ENCODE assay signal across 11 cellular contexts in genomic region chr17:14304876-14305636, GRCh38. TPM values are rescaled to one million over a fixed set of nuclear protein-coding genes. Genes with fewer than 3 reads are reported as not detected.
DNase-seq lines count a peak whose midpoint lies in the region; ATAC-seq and TF ChIP-seq lines count a peak whose summit lies in the region.
"Had no signal": no experiment of that assay in that cellular context is flagged by ENCODE, and none has a peak within 500 bp of the region (broad histone marks: within the 10 kb centered on the region; RNA-seq: fewer than 3 reads in every experiment).

No MANE protein-coding gene starts in this region.

- no peak for TF ChIP-seq POLR2A in right lobe of liver (IDR thresholded peaks at IDR 0.05)

- H3K4me3 Mint-ChIP-seq in activated naive CD8-positive, alpha-beta T cell treated with anti-CD3 and anti-CD28 coated beads, Interleukin-2, amount 50 U/mL, for 24 hours: peak overlapping the region; percentile 30

- no peak for DNase-seq in AG09309 (ENCODE audit: low read depth)
- peak; percentile 16 for DNase-seq in activated naive CD8-positive, alpha-beta T cell treated with anti-CD3 and anti-CD28 coated beads, Interleukin-2, amount 50 U/mL, for 24 hours
- DNase-seq in right lobe of liver: no peak
- no peak for DNase-seq in iPS-NIHi7 (ENCODE audit: extremely low spot score)
- no peak for DNase-seq in activated CD8-positive, alpha-beta memory T cell treated with anti-CD3 and anti-CD28 coated beads for 24 hours
- no peak for DNase-seq in activated gamma-delta T cell (lab: John Stamatoyannopoulos, UW)
- no peak for DNase-seq in RPMI8226
- DNase-seq: NCI-H446 treated with DMSO at 0.1 percent for 48 hours had no signal

- H3K4me3 ChIP-seq in AG09309 (ENCODE audit: control insufficient read depth, low read depth, low read length): peak overlapping the region; percentile 3; the same call in 1 of the 2 replicates
- H3K4me3 ChIP-seq in HEK293 (ENCODE audit: low read depth, low read length): no peak overlapping the region
- peak overlapping the region in 2 of 3 donors; percentile 68 to 86 for H3K4me3 ChIP-seq in right lobe of liver
- H3K4me3 ChIP-seq: thoracic aorta had no signal

- H3K27ac Mint-ChIP-seq in activated naive CD8-positive, alpha-beta T cell treated with anti-CD3 and anti-CD28 coated beads, Interleukin-2, amount 50 U/mL, for 24 hours: no peak overlapping the region

- H3K4me1 Mint-ChIP-seq in activated naive CD8-positive, alpha-beta T cell treated with anti-CD3 and anti-CD28 coated beads, Interleukin-2, amount 50 U/mL, for 24 hours: peaks cover 62% of the 10 kb centered on the region

- CTCF ChIA-PET in HEK293 (lab: Yijun Ruan, JAX): interaction anchor here (1.4 kb wide), 1 partner anchor 711 kb away, joined by 3 read pairs; no protein-coding TSS in a partner anchor

- no peaks in the 10 kb centered on the region for H3K9me3 Mint-ChIP-seq in activated naive CD8-positive, alpha-beta T cell treated with anti-CD3 and anti-CD28 coated beads, Interleukin-2, amount 50 U/mL, for 24 hours

- WGBS in right lobe of liver (ENCODE audit: insufficient coverage, low coverage, low lambda C conversion rate, missing lambda C conversion rate): 54% methylated on average over 11 of the region's 12 CpGs

- H3K9me3 ChIP-seq in HEK293 (ENCODE audit: control insufficient read depth, insufficient read depth, low read depth, low read length) (no peaks in the 10 kb centered on the region), right lobe of liver (no peaks in the 10 kb centered on the region)
- H3K9me3 ChIP-seq: esophagus muscularis mucosa, thoracic aorta had no signal

- H3K4me1 ChIP-seq in HEK293 (ENCODE audit: control insufficient read depth, insufficient read depth, low read length): peaks cover 29% of the 10 kb centered on the region
- H3K4me1 ChIP-seq in right lobe of liver: peaks cover 0 to 32% (median 15%) of the 10 kb centered on the region in 4 donors

- POLR2A ChIA-PET in HEK293 (lab: Yijun Ruan, JAX): no interaction called here

- H3K27me3 Mint-ChIP-seq in activated naive CD8-positive, alpha-beta T cell treated with anti-CD3 and anti-CD28 coated beads, Interleukin-2, amount 50 U/mL, for 24 hours: no peaks in the 10 kb centered on the region

- no peaks in the 10 kb centered on the region for H3K27me3 ChIP-seq in right lobe of liver

- H3K27ac ChIP-seq in HEK293 (ENCODE audit: extremely low read depth, low read depth, low read length) (no peak overlapping the region), right lobe of liver (peak overlapping the region; percentile 89 to 94 (median 93))
- H3K27ac ChIP-seq: esophagus muscularis mucosa, thoracic aorta had no signal

- no peak for TF ChIP-seq CTCF in AG09309 (IDR thresholded peaks at IDR 0.05; ENCODE audit: control insufficient read depth, insufficient read depth, low read depth, low read length, missing control alignments)
- no peak for TF ChIP-seq CTCF in HEK293 (tag by site-specific recombination; IDR thresholded peaks at IDR 0.05)
- no peak for TF ChIP-seq CTCF in right lobe of liver (IDR thresholded peaks at IDR 0.05)

- no peaks in the 10 kb centered on the region for H3K36me3 ChIP-seq in HEK293 (ENCODE audit: control insufficient read depth in 2 of 2, insufficient read depth in 1 of 2, low read length in 2 of 2)
- H3K36me3 ChIP-seq in right lobe of liver: no peaks in the 10 kb centered on the region
- H3K36me3 ChIP-seq: esophagus muscularis mucosa, thoracic aorta had no signal

- peaks cover 14% of the 10 kb centered on the region for H3K36me3 Mint-ChIP-seq in activated naive CD8-positive, alpha-beta T cell treated with anti-CD3 and anti-CD28 coated beads, Interleukin-2, amount 50 U/mL, for 24 hours (ENCODE audit: low read depth)

- no peak for ATAC-seq in activated naive CD8-positive, alpha-beta T cell treated with anti-CD3 and anti-CD28 coated beads, Interleukin-2, amount 50 U/mL, for 24 hours
- no peak for ATAC-seq in right lobe of liver

- intact Hi-C loops in right lobe of liver (cut with DNase I): no loop called here

TF ChIP-seq in HEK293, 187 proteins besides CTCF, POLR2A, EP300 and RAD21:
- TF ChIP-seq ZNF174 (tag by site-specific recombination; IDR thresholded peaks at IDR 0.05) (no peak), ZSCAN5A (tag by site-specific recombination; IDR thresholded peaks at IDR 0.05) (no peak), PRDM10 (tag by site-specific recombination; IDR thresholded peaks at IDR 0.05) (peak; percentile 97), GFI1B (tag by site-specific recombination; IDR thresholded peaks at IDR 0.05) (no peak), ZNF155 (tag by site-specific recombination; IDR thresholded peaks at IDR 0.05) (no peak), ZNF148 (tag by site-specific recombination; IDR thresholded peaks at IDR 0.05; ENCODE audit: borderline replicate concordance) (no peak), ZNF48 (tag by site-specific recombination; IDR thresholded peaks at IDR 0.05) (no peak), TRIM28 (IDR thresholded peaks at IDR 0.05; ENCODE audit: borderline replicate concordance, low read length) (no peak), ZBTB8A (tag by site-specific recombination; IDR thresholded peaks at IDR 0.05) (no peak), ZNF621 (tag by site-specific recombination; IDR thresholded peaks at IDR 0.05) (no peak), ZNF548 (tag by site-specific recombination; IDR thresholded peaks at IDR 0.05) (no peak), ZBTB17 (tag by site-specific recombination; IDR thresholded peaks at IDR 0.05) (peak; percentile 98), ZNF701 (tag by site-specific recombination; IDR thresholded peaks at IDR 0.05) (no peak), ZNF776 (tag by site-specific recombination; IDR thresholded peaks at IDR 0.05; ENCODE audit: borderline replicate concordance) (no peak), ZNF175 (tag by site-specific recombination; IDR thresholded peaks at IDR 0.05) (no peak), HOXA7 (CRISPR knock-in tag; IDR thresholded peaks at IDR 0.05; ENCODE audit: borderline replicate concordance) (no peak), ZNF600 (tag by site-specific recombination; IDR thresholded peaks at IDR 0.05) (peak; percentile 48; the same call in 1 of the 2 replicates), ZNF747 (tag by site-specific recombination; IDR thresholded peaks at IDR 0.05) (no peak)

RNA-seq across cellular contexts. Expression of gene HS3ST3B1, which starts 4.2 kb away (rescaled TPM):
- total RNA-seq in right lobe of liver: 10 to 100 TPM; 22.5 to 36.6 (median 28.2) TPM
